Comparison of ENCODE assay signal across 1 cellular context in the genomic region with DNA sequence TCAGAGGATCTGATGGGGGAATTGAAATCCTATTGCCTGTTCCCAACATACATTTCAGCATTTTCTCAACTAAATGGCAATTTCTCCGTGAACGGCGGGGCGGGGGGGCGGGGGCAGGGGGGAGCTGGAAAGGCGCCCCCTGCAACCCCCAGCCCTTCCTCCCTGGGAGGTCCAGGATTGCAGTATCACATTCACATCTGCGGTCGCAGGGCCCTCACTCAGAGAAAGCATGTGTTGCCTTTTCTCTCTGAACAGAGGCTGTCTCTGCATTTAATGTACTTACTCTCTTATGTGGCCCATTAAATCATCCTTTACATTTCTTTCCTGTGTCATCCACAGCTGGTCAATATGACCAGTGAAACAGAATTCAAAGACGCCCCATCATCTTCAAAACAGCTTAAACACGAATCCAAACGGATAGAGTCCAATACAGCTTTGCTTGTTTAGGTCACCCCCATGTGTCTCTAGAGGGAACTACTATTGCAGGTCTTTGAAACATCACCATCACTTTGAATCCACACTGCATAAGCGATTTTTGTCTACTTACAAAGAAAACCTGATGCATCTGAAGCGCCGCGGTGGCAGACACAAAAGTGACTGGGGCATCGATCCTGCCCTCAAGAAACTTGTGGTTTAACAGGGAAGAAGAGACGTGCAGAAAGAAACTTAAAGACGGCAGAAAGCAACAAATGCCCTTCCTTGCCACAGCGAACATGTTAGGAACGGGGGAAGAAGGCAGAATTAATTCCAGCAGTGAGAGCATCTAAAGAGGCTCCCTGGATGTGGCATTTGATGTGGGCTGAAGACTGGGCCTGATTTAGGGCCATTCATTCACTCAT.
TF ChIP-seq lines count a peak whose summit lies in the region.

No MANE protein-coding gene starts in this region.

TF ChIP-seq in HepG2, 621 proteins besides CTCF, POLR2A, EP300 and RAD21 (continued from another document):
- TF ChIP-seq, protein P1, sequence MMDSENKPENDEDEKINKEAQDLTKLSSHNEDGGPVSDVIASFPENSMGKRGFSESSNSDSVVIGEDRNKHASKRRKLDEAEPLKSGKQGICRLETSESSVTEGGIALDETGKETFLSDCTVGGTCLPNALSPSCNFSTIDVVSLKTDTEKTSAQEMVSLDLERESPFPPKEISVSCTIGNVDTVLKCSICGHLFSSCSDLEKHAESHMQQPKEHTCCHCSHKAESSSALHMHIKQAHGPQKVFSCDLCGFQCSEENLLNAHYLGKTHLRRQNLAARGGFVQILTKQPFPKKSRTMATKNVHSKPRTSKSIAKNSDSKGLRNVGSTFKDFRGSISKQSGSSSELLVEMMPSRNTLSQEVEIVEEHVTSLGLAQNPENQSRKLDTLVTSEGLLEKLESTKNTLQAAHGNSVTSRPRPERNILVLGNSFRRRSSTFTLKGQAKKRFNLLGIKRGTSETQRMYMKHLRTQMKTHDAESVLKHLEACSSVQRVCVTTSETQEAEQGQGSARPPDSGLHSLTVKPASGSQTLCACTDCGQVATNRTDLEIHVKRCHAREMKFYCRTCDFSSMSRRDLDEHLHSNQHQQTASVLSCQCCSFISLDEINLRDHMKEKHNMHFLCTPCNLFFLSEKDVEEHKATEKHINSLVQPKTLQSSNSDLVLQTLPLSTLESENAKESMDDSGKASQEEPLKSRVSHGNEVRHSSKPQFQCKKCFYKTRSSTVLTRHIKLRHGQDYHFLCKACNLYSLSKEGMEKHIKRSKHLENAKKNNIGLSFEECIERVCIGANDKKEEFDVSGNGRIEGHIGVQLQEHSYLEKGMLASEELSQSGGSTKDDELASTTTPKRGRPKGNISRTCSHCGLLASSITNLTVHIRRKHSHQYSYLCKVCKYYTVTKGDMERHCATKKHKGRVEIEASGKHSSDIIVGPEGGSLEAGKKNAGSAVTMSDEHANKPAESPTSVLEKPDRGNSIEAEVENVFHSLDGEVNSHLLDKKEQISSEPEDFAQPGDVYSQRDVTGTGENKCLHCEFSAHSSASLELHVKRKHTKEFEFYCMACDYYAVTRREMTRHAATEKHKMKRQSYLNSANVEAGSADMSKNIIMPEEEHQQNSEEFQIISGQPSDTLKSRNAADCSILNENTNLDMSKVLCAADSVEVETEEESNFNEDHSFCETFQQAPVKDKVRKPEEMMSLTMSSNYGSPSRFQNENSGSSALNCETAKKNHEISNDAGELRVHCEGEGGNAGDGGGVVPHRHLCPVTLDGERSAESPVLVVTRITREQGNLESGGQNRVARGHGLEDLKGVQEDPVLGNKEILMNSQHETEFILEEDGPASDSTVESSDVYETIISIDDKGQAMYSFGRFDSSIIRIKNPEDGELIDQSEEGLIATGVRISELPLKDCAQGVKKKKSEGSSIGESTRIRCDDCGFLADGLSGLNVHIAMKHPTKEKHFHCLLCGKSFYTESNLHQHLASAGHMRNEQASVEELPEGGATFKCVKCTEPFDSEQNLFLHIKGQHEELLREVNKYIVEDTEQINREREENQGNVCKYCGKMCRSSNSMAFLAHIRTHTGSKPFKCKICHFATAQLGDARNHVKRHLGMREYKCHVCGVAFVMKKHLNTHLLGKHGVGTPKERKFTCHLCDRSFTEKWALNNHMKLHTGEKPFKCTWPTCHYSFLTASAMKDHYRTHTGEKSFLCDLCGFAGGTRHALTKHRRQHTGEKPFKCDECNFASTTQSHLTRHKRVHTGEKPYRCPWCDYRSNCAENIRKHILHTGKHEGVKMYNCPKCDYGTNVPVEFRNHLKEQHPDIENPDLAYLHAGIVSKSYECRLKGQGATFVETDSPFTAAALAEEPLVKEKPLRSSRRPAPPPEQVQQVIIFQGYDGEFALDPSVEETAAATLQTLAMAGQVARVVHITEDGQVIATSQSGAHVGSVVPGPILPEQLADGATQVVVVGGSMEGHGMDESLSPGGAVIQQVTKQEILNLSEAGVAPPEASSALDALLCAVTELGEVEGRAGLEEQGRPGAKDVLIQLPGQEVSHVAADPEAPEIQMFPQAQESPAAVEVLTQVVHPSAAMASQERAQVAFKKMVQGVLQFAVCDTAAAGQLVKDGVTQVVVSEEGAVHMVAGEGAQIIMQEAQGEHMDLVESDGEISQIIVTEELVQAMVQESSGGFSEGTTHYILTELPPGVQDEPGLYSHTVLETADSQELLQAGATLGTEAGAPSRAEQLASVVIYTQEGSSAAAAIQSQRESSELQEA (CRISPR knock-in tag; IDR thresholded peaks at IDR 0.05; ENCODE audit: not compliant biosample characterization), result no peak
- peak; percentile 38; the same call in 1 of the 2 replicates for TF ChIP-seq FOXK1 (CRISPR knock-in tag; IDR thresholded peaks at IDR 0.05; ENCODE audit: borderline replicate concordance, low read depth)
- TF ChIP-seq, protein P2, sequence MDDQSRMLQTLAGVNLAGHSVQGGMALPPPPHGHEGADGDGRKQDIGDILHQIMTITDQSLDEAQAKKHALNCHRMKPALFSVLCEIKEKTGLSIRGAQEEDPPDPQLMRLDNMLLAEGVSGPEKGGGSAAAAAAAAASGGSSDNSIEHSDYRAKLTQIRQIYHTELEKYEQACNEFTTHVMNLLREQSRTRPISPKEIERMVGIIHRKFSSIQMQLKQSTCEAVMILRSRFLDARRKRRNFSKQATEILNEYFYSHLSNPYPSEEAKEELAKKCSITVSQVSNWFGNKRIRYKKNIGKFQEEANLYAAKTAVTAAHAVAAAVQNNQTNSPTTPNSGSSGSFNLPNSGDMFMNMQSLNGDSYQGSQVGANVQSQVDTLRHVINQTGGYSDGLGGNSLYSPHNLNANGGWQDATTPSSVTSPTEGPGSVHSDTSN (CRISPR knock-in tag; IDR thresholded peaks at IDR 0.05; ENCODE audit: borderline replicate concordance), result no peak
- TF ChIP-seq, protein P3, sequence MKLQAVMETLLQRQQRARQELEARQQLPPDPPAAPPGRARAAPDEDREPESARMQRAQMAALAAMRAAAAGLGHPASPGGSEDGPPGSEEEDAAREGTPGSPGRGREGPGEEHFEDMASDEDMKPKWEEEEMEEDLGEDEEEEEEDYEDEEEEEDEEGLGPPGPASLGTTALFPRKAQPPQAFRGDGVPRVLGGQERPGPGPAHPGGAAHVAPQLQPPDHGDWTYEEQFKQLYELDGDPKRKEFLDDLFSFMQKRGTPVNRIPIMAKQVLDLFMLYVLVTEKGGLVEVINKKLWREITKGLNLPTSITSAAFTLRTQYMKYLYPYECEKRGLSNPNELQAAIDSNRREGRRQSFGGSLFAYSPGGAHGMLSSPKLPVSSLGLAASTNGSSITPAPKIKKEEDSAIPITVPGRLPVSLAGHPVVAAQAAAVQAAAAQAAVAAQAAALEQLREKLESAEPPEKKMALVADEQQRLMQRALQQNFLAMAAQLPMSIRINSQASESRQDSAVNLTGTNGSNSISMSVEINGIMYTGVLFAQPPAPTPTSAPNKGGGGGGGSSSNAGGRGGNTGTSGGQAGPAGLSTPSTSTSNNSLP (IDR thresholded peaks at IDR 0.05; ENCODE audit: low read depth, low read length), result 0 out of 2 replicates have a peak, but pooled peaks have one; percentile 22
- TF ChIP-seq SP4 (CRISPR knock-in tag; IDR thresholded peaks at IDR 0.05), result no peak
- TF ChIP-seq ZNF326 (CRISPR knock-in tag; IDR thresholded peaks at IDR 0.05; ENCODE audit: borderline replicate concordance), result no peak
- TF ChIP-seq HDAC2 (CRISPR knock-in tag; IDR thresholded peaks at IDR 0.05), result peak; percentile 57
- TF ChIP-seq GATA4 (IDR thresholded peaks at IDR 0.05; ENCODE audit: borderline replicate concordance, low read depth), result no peak
- TF ChIP-seq GATAD2A (CRISPR knock-in tag; IDR thresholded peaks at IDR 0.05), result peak; percentile 72
- TF ChIP-seq, protein P4, sequence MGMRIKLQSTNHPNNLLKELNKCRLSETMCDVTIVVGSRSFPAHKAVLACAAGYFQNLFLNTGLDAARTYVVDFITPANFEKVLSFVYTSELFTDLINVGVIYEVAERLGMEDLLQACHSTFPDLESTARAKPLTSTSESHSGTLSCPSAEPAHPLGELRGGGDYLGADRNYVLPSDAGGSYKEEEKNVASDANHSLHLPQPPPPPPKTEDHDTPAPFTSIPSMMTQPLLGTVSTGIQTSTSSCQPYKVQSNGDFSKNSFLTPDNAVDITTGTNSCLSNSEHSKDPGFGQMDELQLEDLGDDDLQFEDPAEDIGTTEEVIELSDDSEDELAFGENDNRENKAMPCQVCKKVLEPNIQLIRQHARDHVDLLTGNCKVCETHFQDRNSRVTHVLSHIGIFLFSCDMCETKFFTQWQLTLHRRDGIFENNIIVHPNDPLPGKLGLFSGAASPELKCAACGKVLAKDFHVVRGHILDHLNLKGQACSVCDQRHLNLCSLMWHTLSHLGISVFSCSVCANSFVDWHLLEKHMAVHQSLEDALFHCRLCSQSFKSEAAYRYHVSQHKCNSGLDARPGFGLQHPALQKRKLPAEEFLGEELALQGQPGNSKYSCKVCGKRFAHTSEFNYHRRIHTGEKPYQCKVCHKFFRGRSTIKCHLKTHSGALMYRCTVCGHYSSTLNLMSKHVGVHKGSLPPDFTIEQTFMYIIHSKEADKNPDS (CRISPR knock-in tag; IDR thresholded peaks at IDR 0.05), result no peak
- TF ChIP-seq ZSCAN29 (CRISPR knock-in tag; conservative IDR thresholded peaks at IDR 0.05), result 0 out of 2 replicates have a peak, but pooled peaks have one; percentile 13
- TF ChIP-seq TBP (CRISPR knock-in tag; IDR thresholded peaks at IDR 0.05), result no peak
- TF ChIP-seq, protein P5, sequence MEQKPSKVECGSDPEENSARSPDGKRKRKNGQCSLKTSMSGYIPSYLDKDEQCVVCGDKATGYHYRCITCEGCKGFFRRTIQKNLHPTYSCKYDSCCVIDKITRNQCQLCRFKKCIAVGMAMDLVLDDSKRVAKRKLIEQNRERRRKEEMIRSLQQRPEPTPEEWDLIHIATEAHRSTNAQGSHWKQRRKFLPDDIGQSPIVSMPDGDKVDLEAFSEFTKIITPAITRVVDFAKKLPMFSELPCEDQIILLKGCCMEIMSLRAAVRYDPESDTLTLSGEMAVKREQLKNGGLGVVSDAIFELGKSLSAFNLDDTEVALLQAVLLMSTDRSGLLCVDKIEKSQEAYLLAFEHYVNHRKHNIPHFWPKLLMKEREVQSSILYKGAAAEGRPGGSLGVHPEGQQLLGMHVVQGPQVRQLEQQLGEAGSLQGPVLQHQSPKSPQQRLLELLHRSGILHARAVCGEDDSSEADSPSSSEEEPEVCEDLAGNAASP (CRISPR knock-in tag; IDR thresholded peaks at IDR 0.05; ENCODE audit: borderline replicate concordance), result no peak
- no peak for TF ChIP-seq ZNF841 (CRISPR knock-in tag; IDR thresholded peaks at IDR 0.05; ENCODE audit: borderline replicate concordance)
- no peak for TF ChIP-seq SIN3A (IDR thresholded peaks at IDR 0.05; ENCODE audit: borderline replicate concordance, low read depth, low read length)
- TF ChIP-seq ZNF30 (CRISPR knock-in tag; IDR thresholded peaks at IDR 0.05), result no peak
- TF ChIP-seq ZKSCAN8 (CRISPR knock-in tag; IDR thresholded peaks at IDR 0.05; ENCODE audit: borderline replicate concordance), result no peak; the same call in 1 of the 2 replicates
- TF ChIP-seq FOSL2 (CRISPR knock-in tag; IDR thresholded peaks at IDR 0.05), result 0 out of 2 replicates have a peak, but pooled peaks have one; percentile 8
- TF ChIP-seq, protein P6, sequence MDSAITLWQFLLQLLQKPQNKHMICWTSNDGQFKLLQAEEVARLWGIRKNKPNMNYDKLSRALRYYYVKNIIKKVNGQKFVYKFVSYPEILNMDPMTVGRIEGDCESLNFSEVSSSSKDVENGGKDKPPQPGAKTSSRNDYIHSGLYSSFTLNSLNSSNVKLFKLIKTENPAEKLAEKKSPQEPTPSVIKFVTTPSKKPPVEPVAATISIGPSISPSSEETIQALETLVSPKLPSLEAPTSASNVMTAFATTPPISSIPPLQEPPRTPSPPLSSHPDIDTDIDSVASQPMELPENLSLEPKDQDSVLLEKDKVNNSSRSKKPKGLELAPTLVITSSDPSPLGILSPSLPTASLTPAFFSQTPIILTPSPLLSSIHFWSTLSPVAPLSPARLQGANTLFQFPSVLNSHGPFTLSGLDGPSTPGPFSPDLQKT (CRISPR knock-in tag; IDR thresholded peaks at IDR 0.05; ENCODE audit: borderline replicate concordance), result no peak
- TF ChIP-seq ZNF792 (CRISPR knock-in tag; IDR thresholded peaks at IDR 0.05), result 0 out of 2 replicates have a peak, but pooled peaks have one; percentile 40
